In the genomic region with DNA sequence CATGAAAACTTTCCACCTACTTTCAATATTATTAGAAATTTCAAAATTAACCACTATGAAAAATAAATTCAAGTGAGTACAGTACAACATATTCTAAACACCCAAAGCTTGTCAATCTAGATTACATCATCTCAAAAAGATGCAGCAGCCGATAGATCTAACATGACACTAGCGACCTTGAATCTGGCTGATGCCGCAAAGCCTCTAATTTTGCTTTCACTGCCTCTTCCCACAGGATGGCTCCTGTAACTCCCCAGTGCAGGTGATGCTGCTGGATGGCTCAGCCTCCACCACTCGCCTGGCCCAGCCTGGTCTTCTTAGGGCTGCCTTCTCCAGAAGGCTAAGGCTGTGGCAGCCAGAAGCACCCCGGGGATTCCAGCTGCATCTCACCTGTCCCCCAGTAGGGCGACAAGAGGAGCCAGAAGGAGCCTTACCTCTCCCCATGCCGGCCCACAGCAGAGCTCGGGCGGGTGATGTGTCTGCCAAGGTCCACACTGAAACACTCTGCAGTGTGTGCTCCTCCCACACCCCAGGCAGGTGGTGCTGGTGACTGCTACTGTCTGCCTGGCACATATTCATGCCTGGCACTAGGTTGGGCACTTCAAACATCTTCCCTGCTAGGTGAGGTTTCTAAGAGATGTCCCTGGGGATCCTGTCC, we compare ENCODE assay signal across 21 cellular contexts.
DNase-seq lines count a peak whose midpoint lies in the region; ATAC-seq lines count a peak whose summit lies in the region.
"Had no signal": no experiment of that assay in that cellular context is flagged by ENCODE, and none has a peak within 500 bp of the region (broad histone marks: within the 10 kb centered on the region; RNA-seq: fewer than 3 reads in every experiment).

No MANE protein-coding gene starts in this region.

- no peaks in the 10 kb centered on the region for H3K27me3 Mint-ChIP-seq in central memory CD8-positive, alpha-beta T cell
- H3K27me3 Mint-ChIP-seq: activated CD4-positive, alpha-beta memory T cell treated with anti-CD3 and anti-CD28 coated beads for 36 hours; activated naive CD4-positive, alpha-beta T cell treated with anti-CD3 and anti-CD28 coated beads, Interleukin-2, amount 10 ng/mL, durations not matched to agents 7 days and 5 days; CD4-positive, CD25-positive, alpha-beta regulatory T cell; stimulated activated naive CD8-positive, alpha-beta T cell treated with anti-CD3 and anti-CD28 coated beads, Interleukin-15, amount 100 ng/mL, for 72 hours had no signal

- H3K4me3 Mint-ChIP-seq in central memory CD8-positive, alpha-beta T cell = no peak overlapping the region
- H3K4me3 Mint-ChIP-seq: activated CD4-positive, alpha-beta memory T cell treated with anti-CD3 and anti-CD28 coated beads for 36 hours; activated naive CD4-positive, alpha-beta T cell treated with anti-CD3 and anti-CD28 coated beads, Interleukin-2, amount 10 ng/mL, durations not matched to agents 7 days and 5 days; CD4-positive, CD25-positive, alpha-beta regulatory T cell; neural crest cell; stimulated activated naive CD8-positive, alpha-beta T cell treated with anti-CD3 and anti-CD28 coated beads, Interleukin-15, amount 100 ng/mL, for 72 hours had no signal

- DNase-seq in NCI-H187 treated with DMSO at 0.1 percent for 48 hours (lab: John Stamatoyannopoulos, UW) = peak; percentile 10
- DNase-seq in NCI-H187 (lab: John Stamatoyannopoulos, UW) = no peak
- peak; percentile 24 for DNase-seq in NCI-H2171 treated with DMSO at 0.1 percent for 48 hours (lab: John Stamatoyannopoulos, UW)
- no peak for DNase-seq in central memory CD8-positive, alpha-beta T cell (ENCODE audit: low spot score in 2 of 2)
- DNase-seq in putamen (ENCODE audit: low spot score) = peak; percentile 27
- no peak for DNase-seq in occipital lobe (lab: John Stamatoyannopoulos, UW)
- DNase-seq in iPS-NIHi7 (ENCODE audit: extremely low spot score) = no peak
- DNase-seq: activated CD4-positive, alpha-beta memory T cell treated with anti-CD3 and anti-CD28 coated beads for 36 hours; activated naive CD4-positive, alpha-beta T cell treated with anti-CD3 and anti-CD28 coated beads, Interleukin-2, amount 10 ng/mL, durations not matched to agents 7 days and 5 days; activated T-cell treated with anti-CD3 and anti-CD28 coated beads, Interleukin-2, amount 50 U/mL, for 1 hour; CD4-positive, CD25-positive, alpha-beta regulatory T cell; cortex of kidney; foreskin keratinocyte; hypothalamus; kidney glomerular epithelial cell; NCI-H526; retina; stimulated activated naive CD8-positive, alpha-beta T cell treated with anti-CD3 and anti-CD28 coated beads, Interleukin-15, amount 100 ng/mL, for 72 hours had no signal

- ATAC-seq in central memory CD8-positive, alpha-beta T cell (replicated peaks; ENCODE audit: extremely low read depth, poor library complexity, severe bottlenecking) = no peak
- ATAC-seq in HG02610 (IDR thresholded peaks at IDR 0.05; ENCODE audit: unreplicated experiment) = no peak
- ATAC-seq: foreskin keratinocyte; Panc1; stimulated activated naive CD8-positive, alpha-beta T cell treated with anti-CD3 and anti-CD28 coated beads, Interleukin-15, amount 100 ng/mL, for 72 hours had no signal

- H3K27ac Mint-ChIP-seq in central memory CD8-positive, alpha-beta T cell (ENCODE audit: low read depth) = peak overlapping the region; percentile 72
- H3K27ac Mint-ChIP-seq: activated CD4-positive, alpha-beta memory T cell treated with anti-CD3 and anti-CD28 coated beads for 36 hours; activated naive CD4-positive, alpha-beta T cell treated with anti-CD3 and anti-CD28 coated beads, Interleukin-2, amount 10 ng/mL, durations not matched to agents 7 days and 5 days; CD4-positive, CD25-positive, alpha-beta regulatory T cell had no signal

- H3K4me1 Mint-ChIP-seq in central memory CD8-positive, alpha-beta T cell = peaks cover 45% of the 10 kb centered on the region
- H3K4me1 Mint-ChIP-seq: activated naive CD4-positive, alpha-beta T cell treated with anti-CD3 and anti-CD28 coated beads, Interleukin-2, amount 10 ng/mL, durations not matched to agents 7 days and 5 days had no signal

- no peaks in the 10 kb centered on the region for H3K36me3 Mint-ChIP-seq in central memory CD8-positive, alpha-beta T cell (ENCODE audit: insufficient read depth)
- H3K36me3 Mint-ChIP-seq: activated CD4-positive, alpha-beta memory T cell treated with anti-CD3 and anti-CD28 coated beads for 36 hours; activated naive CD4-positive, alpha-beta T cell treated with anti-CD3 and anti-CD28 coated beads, Interleukin-2, amount 10 ng/mL, durations not matched to agents 7 days and 5 days had no signal

- H3K9me3 Mint-ChIP-seq in central memory CD8-positive, alpha-beta T cell = no peaks in the 10 kb centered on the region
- H3K9me3 Mint-ChIP-seq: activated CD4-positive, alpha-beta memory T cell treated with anti-CD3 and anti-CD28 coated beads for 36 hours; activated naive CD4-positive, alpha-beta T cell treated with anti-CD3 and anti-CD28 coated beads, Interleukin-2, amount 10 ng/mL, durations not matched to agents 7 days and 5 days; CD4-positive, CD25-positive, alpha-beta regulatory T cell; neural crest cell; stimulated activated naive CD8-positive, alpha-beta T cell treated with anti-CD3 and anti-CD28 coated beads, Interleukin-15, amount 100 ng/mL, for 72 hours had no signal

Comparison
In these comparisons a context has a peak if more than half of its experiments do, and no peak if none do; other contexts are left out.
1. DNase-seq: peak in NCI-H187 treated with DMSO at 0.1 percent for 48 hours (single experiment), NCI-H2171 treated with DMSO at 0.1 percent for 48 hours (single experiment) and putamen (single experiment); none in NCI-H187 (0 of 2), central memory CD8-positive, alpha-beta T cell (0 of 2), occipital lobe (single experiment) and iPS-NIHi7 (single experiment).